In the genomic region with DNA sequence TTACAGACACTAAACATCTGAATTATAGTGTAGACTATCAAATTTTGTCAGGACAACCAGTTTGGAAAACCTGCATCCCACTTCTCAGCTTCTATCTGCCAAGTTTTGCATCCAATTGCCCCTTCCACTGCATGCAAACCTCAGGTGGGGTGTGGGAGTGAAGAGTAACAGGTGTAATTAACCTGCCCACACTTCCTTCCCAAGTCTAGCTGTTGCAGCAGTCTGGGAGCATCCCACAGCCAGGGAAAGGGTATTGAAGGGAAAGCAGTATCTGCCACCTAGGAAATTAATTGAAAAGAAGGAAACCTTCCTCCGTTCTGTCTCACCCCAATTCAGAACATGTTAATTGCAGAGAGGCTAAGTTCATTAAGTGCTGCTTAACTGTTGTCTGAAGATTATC, we compare ENCODE assay signal across 1 cellular context.
TF ChIP-seq lines count a peak whose summit lies in the region.

No MANE protein-coding gene starts in this region.

TF ChIP-seq in GM23338, 12 proteins besides CTCF, POLR2A, EP300 and RAD21:
- TF ChIP-seq EZH2 (IDR thresholded peaks at IDR 0.05; ENCODE audit: low read depth, unreplicated experiment): no peak
- TF ChIP-seq NANOG (IDR thresholded peaks at IDR 0.05; ENCODE audit: borderline replicate concordance): no peak
- TF ChIP-seq EZH2phosphoT487 (IDR thresholded peaks at IDR 0.05; ENCODE audit: unreplicated experiment): no peak
- TF ChIP-seq, protein P1, sequence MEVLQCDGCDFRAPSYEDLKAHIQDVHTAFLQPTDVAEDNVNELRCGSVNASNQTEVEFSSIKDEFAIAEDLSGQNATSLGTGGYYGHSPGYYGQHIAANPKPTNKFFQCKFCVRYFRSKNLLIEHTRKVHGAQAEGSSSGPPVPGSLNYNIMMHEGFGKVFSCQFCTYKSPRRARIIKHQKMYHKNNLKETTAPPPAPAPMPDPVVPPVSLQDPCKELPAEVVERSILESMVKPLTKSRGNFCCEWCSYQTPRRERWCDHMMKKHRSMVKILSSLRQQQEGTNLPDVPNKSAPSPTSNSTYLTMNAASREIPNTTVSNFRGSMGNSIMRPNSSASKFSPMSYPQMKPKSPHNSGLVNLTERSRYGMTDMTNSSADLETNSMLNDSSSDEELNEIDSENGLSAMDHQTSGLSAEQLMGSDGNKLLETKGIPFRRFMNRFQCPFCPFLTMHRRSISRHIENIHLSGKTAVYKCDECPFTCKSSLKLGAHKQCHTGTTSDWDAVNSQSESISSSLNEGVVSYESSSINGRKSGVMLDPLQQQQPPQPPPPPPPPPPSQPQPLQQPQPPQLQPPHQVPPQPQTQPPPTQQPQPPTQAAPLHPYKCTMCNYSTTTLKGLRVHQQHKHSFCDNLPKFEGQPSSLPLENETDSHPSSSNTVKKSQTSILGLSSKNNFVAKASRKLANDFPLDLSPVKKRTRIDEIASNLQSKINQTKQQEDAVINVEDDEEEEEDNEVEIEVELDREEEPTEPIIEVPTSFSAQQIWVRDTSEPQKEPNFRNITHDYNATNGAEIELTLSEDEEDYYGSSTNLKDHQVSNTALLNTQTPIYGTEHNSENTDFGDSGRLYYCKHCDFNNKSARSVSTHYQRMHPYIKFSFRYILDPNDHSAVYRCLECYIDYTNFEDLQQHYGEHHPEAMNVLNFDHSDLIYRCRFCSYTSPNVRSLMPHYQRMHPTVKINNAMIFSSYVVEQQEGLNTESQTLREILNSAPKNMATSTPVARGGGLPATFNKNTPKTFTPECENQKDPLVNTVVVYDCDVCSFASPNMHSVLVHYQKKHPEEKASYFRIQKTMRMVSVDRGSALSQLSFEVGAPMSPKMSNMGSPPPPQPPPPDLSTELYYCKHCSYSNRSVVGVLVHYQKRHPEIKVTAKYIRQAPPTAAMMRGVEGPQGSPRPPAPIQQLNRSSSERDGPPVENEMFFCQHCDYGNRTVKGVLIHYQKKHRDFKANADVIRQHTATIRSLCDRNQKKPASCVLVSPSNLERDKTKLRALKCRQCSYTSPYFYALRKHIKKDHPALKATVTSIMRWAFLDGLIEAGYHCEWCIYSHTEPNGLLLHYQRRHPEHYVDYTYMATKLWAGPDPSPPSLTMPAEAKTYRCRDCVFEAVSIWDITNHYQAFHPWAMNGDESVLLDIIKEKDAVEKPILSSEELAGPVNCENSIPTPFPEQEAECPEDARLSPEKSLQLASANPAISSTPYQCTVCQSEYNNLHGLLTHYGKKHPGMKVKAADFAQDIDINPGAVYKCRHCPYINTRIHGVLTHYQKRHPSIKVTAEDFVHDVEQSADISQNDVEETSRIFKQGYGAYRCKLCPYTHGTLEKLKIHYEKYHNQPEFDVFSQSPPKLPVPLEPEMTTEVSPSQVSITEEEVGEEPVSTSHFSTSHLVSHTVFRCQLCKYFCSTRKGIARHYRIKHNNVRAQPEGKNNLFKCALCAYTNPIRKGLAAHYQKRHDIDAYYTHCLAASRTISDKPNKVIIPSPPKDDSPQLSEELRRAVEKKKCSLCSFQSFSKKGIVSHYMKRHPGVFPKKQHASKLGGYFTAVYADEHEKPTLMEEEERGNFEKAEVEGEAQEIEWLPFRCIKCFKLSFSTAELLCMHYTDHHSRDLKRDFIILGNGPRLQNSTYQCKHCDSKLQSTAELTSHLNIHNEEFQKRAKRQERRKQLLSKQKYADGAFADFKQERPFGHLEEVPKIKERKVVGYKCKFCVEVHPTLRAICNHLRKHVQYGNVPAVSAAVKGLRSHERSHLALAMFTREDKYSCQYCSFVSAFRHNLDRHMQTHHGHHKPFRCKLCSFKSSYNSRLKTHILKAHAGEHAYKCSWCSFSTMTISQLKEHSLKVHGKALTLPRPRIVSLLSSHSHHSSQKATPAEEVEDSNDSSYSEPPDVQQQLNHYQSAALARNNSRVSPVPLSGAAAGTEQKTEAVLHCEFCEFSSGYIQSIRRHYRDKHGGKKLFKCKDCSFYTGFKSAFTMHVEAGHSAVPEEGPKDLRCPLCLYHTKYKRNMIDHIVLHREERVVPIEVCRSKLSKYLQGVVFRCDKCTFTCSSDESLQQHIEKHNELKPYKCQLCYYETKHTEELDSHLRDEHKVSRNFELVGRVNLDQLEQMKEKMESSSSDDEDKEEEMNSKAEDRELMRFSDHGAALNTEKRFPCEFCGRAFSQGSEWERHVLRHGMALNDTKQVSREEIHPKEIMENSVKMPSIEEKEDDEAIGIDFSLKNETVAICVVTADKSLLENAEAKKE (CRISPR knock-in tag; IDR thresholded peaks at IDR 0.05): no peak
- no peak for TF ChIP-seq ZNF114 (CRISPR knock-in tag; IDR thresholded peaks at IDR 0.05)
- TF ChIP-seq, protein P2, sequence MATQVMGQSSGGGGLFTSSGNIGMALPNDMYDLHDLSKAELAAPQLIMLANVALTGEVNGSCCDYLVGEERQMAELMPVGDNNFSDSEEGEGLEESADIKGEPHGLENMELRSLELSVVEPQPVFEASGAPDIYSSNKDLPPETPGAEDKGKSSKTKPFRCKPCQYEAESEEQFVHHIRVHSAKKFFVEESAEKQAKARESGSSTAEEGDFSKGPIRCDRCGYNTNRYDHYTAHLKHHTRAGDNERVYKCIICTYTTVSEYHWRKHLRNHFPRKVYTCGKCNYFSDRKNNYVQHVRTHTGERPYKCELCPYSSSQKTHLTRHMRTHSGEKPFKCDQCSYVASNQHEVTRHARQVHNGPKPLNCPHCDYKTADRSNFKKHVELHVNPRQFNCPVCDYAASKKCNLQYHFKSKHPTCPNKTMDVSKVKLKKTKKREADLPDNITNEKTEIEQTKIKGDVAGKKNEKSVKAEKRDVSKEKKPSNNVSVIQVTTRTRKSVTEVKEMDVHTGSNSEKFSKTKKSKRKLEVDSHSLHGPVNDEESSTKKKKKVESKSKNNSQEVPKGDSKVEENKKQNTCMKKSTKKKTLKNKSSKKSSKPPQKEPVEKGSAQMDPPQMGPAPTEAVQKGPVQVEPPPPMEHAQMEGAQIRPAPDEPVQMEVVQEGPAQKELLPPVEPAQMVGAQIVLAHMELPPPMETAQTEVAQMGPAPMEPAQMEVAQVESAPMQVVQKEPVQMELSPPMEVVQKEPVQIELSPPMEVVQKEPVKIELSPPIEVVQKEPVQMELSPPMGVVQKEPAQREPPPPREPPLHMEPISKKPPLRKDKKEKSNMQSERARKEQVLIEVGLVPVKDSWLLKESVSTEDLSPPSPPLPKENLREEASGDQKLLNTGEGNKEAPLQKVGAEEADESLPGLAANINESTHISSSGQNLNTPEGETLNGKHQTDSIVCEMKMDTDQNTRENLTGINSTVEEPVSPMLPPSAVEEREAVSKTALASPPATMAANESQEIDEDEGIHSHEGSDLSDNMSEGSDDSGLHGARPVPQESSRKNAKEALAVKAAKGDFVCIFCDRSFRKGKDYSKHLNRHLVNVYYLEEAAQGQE (IDR thresholded peaks at IDR 0.05; ENCODE audit: unreplicated experiment): no peak
